In genomic region chr3:53807117-53807521, GRCh38 we compare ENCODE assay signal across 14 cellular contexts. TPM values are rescaled to one million over a fixed set of nuclear protein-coding genes. Genes with fewer than 3 reads are reported as not detected.
DNase-seq lines count a peak whose midpoint lies in the region; ATAC-seq and TF ChIP-seq lines count a peak whose summit lies in the region.
"Had no signal": no experiment of that assay in that cellular context is flagged by ENCODE, and none has a peak within 500 bp of the region (broad histone marks: within the 10 kb centered on the region; RNA-seq: fewer than 3 reads in every experiment).

No MANE protein-coding gene starts in this region.

- ATAC-seq in HG03571 (IDR thresholded peaks at IDR 0.05; ENCODE audit: unreplicated experiment) (peak; percentile 15), heart left ventricle (peak; percentile 28 to 56 (median 46))
- ATAC-seq: WTC11 had no signal

- H3K36me3 Mint-ChIP-seq in Caco-2 (ENCODE audit: insufficient read depth, unreplicated experiment): peaks cover 5% of the 10 kb centered on the region
- no peaks in the 10 kb centered on the region for H3K36me3 Mint-ChIP-seq in nephron (ENCODE audit: low read depth)
- H3K36me3 Mint-ChIP-seq in activated naive CD4-positive, alpha-beta T cell treated with anti-CD3 and anti-CD28 coated beads for 36 hours (ENCODE audit: low read depth): no peaks in the 10 kb centered on the region
- H3K36me3 Mint-ChIP-seq: CD14-positive monocyte, mesothelial cell of epicardium, WTC11 had no signal

- H3K27ac ChIP-seq in heart left ventricle: peak overlapping the region in 5 of 12 donors; percentile 22 to 42 (median 29)
- H3K27ac ChIP-seq in testis: no peak overlapping the region
- H3K27ac ChIP-seq: ovary had no signal

- POLR2A ChIA-PET in Caco-2 (lab: Charles Lee): no interaction called here

- H3K4me1 ChIP-seq in Caco-2: peaks cover 25% of the 10 kb centered on the region
- peaks cover 0 to 17% (median 8%) of the 10 kb centered on the region in 12 donors for H3K4me1 ChIP-seq in heart left ventricle
- H3K4me1 ChIP-seq in testis: peaks cover 6% of the 10 kb centered on the region

- intact Hi-C loops in Caco-2 (cut with micrococcal nuclease; ENCODE audit: unreplicated experiment) (no loop called here), heart left ventricle (cut with DNase I) (no loop called here), testis (cut with DNase I; ENCODE audit: low total_unique reads) (no loop called here)
- intact Hi-C loops in activated naive CD4-positive, alpha-beta T cell treated with anti-CD3 and anti-CD28 coated beads for 36 hours (cut with micrococcal nuclease): no loop called here

- H3K4me1 Mint-ChIP-seq in Caco-2 (ENCODE audit: low read depth, unreplicated experiment) (peaks cover 20% of the 10 kb centered on the region), nephron (peaks cover 32% of the 10 kb centered on the region)
- H3K4me1 Mint-ChIP-seq in activated naive CD4-positive, alpha-beta T cell treated with anti-CD3 and anti-CD28 coated beads for 36 hours (ENCODE audit: low read depth): no peaks in the 10 kb centered on the region
- H3K4me1 Mint-ChIP-seq: CD14-positive monocyte had no signal

- no peaks in the 10 kb centered on the region for H3K9me3 Mint-ChIP-seq in Caco-2 (ENCODE audit: unreplicated experiment)
- H3K9me3 Mint-ChIP-seq in nephron: no peaks in the 10 kb centered on the region
- no peaks in the 10 kb centered on the region for H3K9me3 Mint-ChIP-seq in activated naive CD4-positive, alpha-beta T cell treated with anti-CD3 and anti-CD28 coated beads for 36 hours
- H3K9me3 Mint-ChIP-seq: CD14-positive monocyte, mesothelial cell of epicardium, WTC11 had no signal

- CTCF ChIA-PET in Caco-2 (lab: Charles Lee): no interaction called here
- CTCF ChIA-PET in activated naive CD4-positive, alpha-beta T cell treated with anti-CD3 and anti-CD28 coated beads for 36 hours (lab: Charles Lee): no interaction called here

- WGBS in heart left ventricle, 4 donors: 74 to 83% (median 76%) methylated on average over 10 of the region's 10 CpGs
- WGBS in testis, 2 donors: 87 to 95% methylated on average over 8 to 10 of the region's 10 CpGs

- peak overlapping the region; percentile 36 for H3K27ac Mint-ChIP-seq in Caco-2 (ENCODE audit: unreplicated experiment)
- peak overlapping the region; percentile 94 for H3K27ac Mint-ChIP-seq in nephron
- no peak overlapping the region for H3K27ac Mint-ChIP-seq in activated naive CD4-positive, alpha-beta T cell treated with anti-CD3 and anti-CD28 coated beads for 36 hours
- H3K27ac Mint-ChIP-seq: CD14-positive monocyte, mesothelial cell of epicardium, WTC11 had no signal

- no peaks in the 10 kb centered on the region for H3K9me3 ChIP-seq in Caco-2
- H3K9me3 ChIP-seq in heart left ventricle: no peaks in the 10 kb centered on the region
- H3K9me3 ChIP-seq in testis: no peaks in the 10 kb centered on the region
- H3K9me3 ChIP-seq: ovary had no signal

- no peak overlapping the region for H3K4me3 Mint-ChIP-seq in Caco-2 (ENCODE audit: unreplicated experiment)
- no peak overlapping the region for H3K4me3 Mint-ChIP-seq in nephron
- no peak overlapping the region for H3K4me3 Mint-ChIP-seq in activated naive CD4-positive, alpha-beta T cell treated with anti-CD3 and anti-CD28 coated beads for 36 hours
- H3K4me3 Mint-ChIP-seq: CD14-positive monocyte, mesothelial cell of epicardium, WTC11 had no signal

- TF ChIP-seq CTCF in Caco-2 (IDR thresholded peaks at IDR 0.05; ENCODE audit: insufficient read depth in 1 of 2, low read depth in 1 of 2, low read length in 1 of 2, severe bottlenecking in 1 of 2, unreplicated experiment in 1 of 2) (no peak), heart left ventricle (IDR thresholded peaks at IDR 0.05) (no peak), nephron (IDR thresholded peaks at IDR 0.05; ENCODE audit: unreplicated experiment in 3 of 3) (no peak), testis (IDR thresholded peaks at IDR 0.05) (no peak)

- no peaks in the 10 kb centered on the region for H3K27me3 ChIP-seq in Caco-2 (replicated peaks; ENCODE audit: control insufficient read depth, insufficient read depth, low read length)
- no peaks in the 10 kb centered on the region for H3K27me3 ChIP-seq in heart left ventricle
- H3K27me3 ChIP-seq in testis: no peaks in the 10 kb centered on the region
- H3K27me3 ChIP-seq: ovary had no signal

- H3K27me3 Mint-ChIP-seq in Caco-2 (ENCODE audit: insufficient read depth, unreplicated experiment) (no peaks in the 10 kb centered on the region), nephron (ENCODE audit: low read depth) (peaks cover 3% of the 10 kb centered on the region)
- H3K27me3 Mint-ChIP-seq in activated naive CD4-positive, alpha-beta T cell treated with anti-CD3 and anti-CD28 coated beads for 36 hours (ENCODE audit: low read depth): no peaks in the 10 kb centered on the region

- TF ChIP-seq POLR2A in heart left ventricle (IDR thresholded peaks at IDR 0.05) (no peak), testis (IDR thresholded peaks at IDR 0.05) (no peak)

- BruUV-seq in Caco-2 (replicated peaks; lab: Mats Ljungman, UMichigan): no TSS peak

- H3K4me3 ChIP-seq in Caco-2 (ENCODE audit: low read depth, low read length): no peak overlapping the region
- no peak overlapping the region for H3K4me3 ChIP-seq in heart left ventricle
- H3K4me3 ChIP-seq in testis: no peak overlapping the region
- H3K4me3 ChIP-seq: ovary had no signal

- DNase-seq in Caco-2: no peak
- no peak for DNase-seq in heart left ventricle
- no peak for DNase-seq in activated naive CD4-positive, alpha-beta T cell treated with anti-CD3 and anti-CD28 coated beads for 36 hours
- no peak for DNase-seq in testis
- no peak for DNase-seq in SW 1271 (lab: John Stamatoyannopoulos, UW)
- no peak for DNase-seq in SIG-M5 (lab: John Stamatoyannopoulos, UW)
- DNase-seq: activated naive CD4-positive, alpha-beta T cell; NCI-H187 treated with DMSO at 0.1 percent for 48 hours; ovary had no signal

- H3K36me3 ChIP-seq in Caco-2 (ENCODE audit: control insufficient read depth, insufficient read depth, low read length): no peaks in the 10 kb centered on the region
- H3K36me3 ChIP-seq in heart left ventricle: no peaks in the 10 kb centered on the region
- H3K36me3 ChIP-seq in testis (ENCODE audit: low read depth, missing control alignments): no peaks in the 10 kb centered on the region
- H3K36me3 ChIP-seq: ovary had no signal

RNA-seq across cellular contexts. Expression of gene CHDH, which starts 39.1 kb away (rescaled TPM):
- total RNA-seq in Caco-2 (2022): 30.5 and 32.4 TPM in 2 replicates
- 10 to 100 TPM in 2 of 9 donors, 1 to 10 TPM in 6, under 1 TPM in 1; 0.99 to 13.2 (median 5.8) TPM for total RNA-seq in heart left ventricle
- 1 to 10 TPM in 1 of 2 donors, under 1 TPM in 1; 0.69 to 1.6 TPM for polyA plus RNA-seq in heart left ventricle
- total RNA-seq in activated naive CD4-positive, alpha-beta T cell treated with anti-CD3 and anti-CD28 coated beads for 36 hours: under 1 TPM; 0.12 to 0.35 TPM
- total RNA-seq in testis: 10 to 100 TPM; 28.1 to 41.4 TPM
- 13.5 TPM for polyA plus RNA-seq in testis (ENCODE audit: insufficient read depth, low read depth, low replicate concordance)
- polyA plus RNA-seq: CD14-positive monocyte had no signal

RNA-seq across cellular contexts. Expression of gene IL17RB, which starts 39.2 kb away (rescaled TPM):
- 27.5 and 30.0 TPM in 2 replicates for total RNA-seq in Caco-2 (2022)
- total RNA-seq in heart left ventricle: 1 to 10 TPM in 2 of 9 donors, under 1 TPM in 6, not detected in 1; 0.09 to 1.5 (median 0.61) TPM
- under 1 TPM; 0.17 to 0.80 TPM for polyA plus RNA-seq in heart left ventricle
- under 1 TPM; 0.14 to 0.15 TPM for total RNA-seq in activated naive CD4-positive, alpha-beta T cell treated with anti-CD3 and anti-CD28 coated beads for 36 hours
- total RNA-seq in testis: 10 to 100 TPM in 1 of 2 donors, 1 to 10 TPM in 1; 9.5 to 17.5 TPM
- polyA plus RNA-seq in testis (ENCODE audit: insufficient read depth, low read depth, low replicate concordance): 5.8 TPM

Comparison
In these comparisons a context has a peak if more than half of its experiments do, and no peak if none do; other contexts are left out.
1. RNA of gene IL17RB, which starts 39.2 kb away (total RNA-seq): 27.5 to 30.0 TPM in Caco-2 and 9.5 to 17.5 TPM in testis; 0.09 to 1.5 TPM in heart left ventricle and 0.14 to 0.15 TPM in activated naive CD4-positive, alpha-beta T cell treated with anti-CD3 and anti-CD28 coated beads for 36 hours; every median in the first group is over 4 times any median in the second.